ENCODE assay signal across 16 cellular contexts in the genomic region with DNA sequence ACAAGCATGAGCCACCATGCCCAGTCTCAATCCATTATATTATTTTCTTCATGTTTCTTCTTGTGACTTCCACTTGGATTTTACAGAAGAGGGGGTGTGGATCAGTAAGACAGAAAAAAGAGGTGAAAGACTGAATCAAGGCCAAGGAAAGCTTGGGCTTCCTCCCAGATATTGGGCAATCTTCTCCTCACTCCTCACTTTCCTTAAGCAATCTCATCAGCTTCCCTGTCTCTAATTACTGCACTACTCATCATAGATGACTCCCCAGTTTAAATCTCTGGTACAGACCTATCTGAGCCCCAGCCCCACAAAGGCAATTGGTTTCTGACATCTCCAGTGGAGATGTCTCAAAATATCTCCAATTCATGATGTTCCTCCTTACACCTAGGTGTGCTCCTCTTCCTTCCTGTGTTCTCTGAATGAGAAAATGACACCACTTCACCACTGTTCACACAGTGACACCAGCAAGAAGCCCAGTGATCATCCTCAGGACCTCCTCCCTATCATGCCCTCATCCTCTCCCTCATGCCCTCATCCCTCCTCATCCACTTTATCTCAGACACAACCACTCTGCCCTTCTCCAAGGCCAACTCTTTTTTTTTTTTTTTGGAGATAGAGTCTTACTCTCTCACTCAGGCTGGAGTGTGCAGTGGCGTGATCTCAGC. TPM values are rescaled to one million over a fixed set of nuclear protein-coding genes. Genes with fewer than 3 reads are reported as not detected.
A peak's percentile ranks its signal among the peaks of the same experiment; 100 is the strongest.
DNase-seq lines count a peak whose midpoint lies in the region; ATAC-seq and TF ChIP-seq lines count a peak whose summit lies in the region.
"Had no signal": no experiment of that assay in that cellular context is flagged by ENCODE, and none has a peak within 500 bp of the region (broad histone marks: within the 10 kb centered on the region; RNA-seq: fewer than 3 reads in every experiment).

No MANE protein-coding gene starts in this region.

- peak; percentile 7 for DNase-seq in M059J (ENCODE audit: low read depth)
- peak; percentile 85 for DNase-seq in fibroblast of gingiva (ENCODE audit: low read depth)
- no peak for DNase-seq in sciatic nerve (ENCODE audit: low spot score)
- no peak for DNase-seq in activated naive CD4-positive, alpha-beta T cell (lab: John Stamatoyannopoulos, UW)
- DNase-seq in NK-92 treated with Interleukin-12 subunit alpha and Interleukin-12 subunit beta, amount 100 ng/mL, for 24 hours (lab: John Stamatoyannopoulos, UW) = no peak
- DNase-seq: activated T-cell treated with anti-CD3 and anti-CD28 coated beads for 4 hours, DMS79, head of caudate nucleus, NCI-H2029, NCI-H524, OCI-M1, T-helper 9 cell had no signal

- peak overlapping the region; percentile 86 for H3K27ac ChIP-seq in C4-2B
- H3K27ac ChIP-seq: SJSA1 had no signal

- intact Hi-C loops in sciatic nerve (cut with DNase I) = no loop called here

- TF ChIP-seq CTCF in C4-2B (conservative IDR thresholded peaks at IDR 0.05) = no peak

- ATAC-seq in sciatic nerve = peak; percentile 86
- no peak for ATAC-seq in HG02798 (IDR thresholded peaks at IDR 0.05; ENCODE audit: poor library complexity, unreplicated experiment)
- ATAC-seq: activated naive CD4-positive, alpha-beta T cell treated with anti-CD3 and anti-CD28 coated beads, Interleukin-2, amount 50 U/mL, for 72 hours had no signal

RNA-seq across cellular contexts. Expression of a gene that starts 44.8 kb away (rescaled TPM):
- total RNA-seq in M059J (2014; rRNA removed; shearing (Covaris generic)) = 81.3 and 98.6 TPM in 2 replicates
- total RNA-seq in sciatic nerve = 9.5 TPM

RNA-seq across cellular contexts. Expression of a gene that starts 49.5 kb away (rescaled TPM):
- 15.0 and 23.3 TPM in 2 replicates for total RNA-seq in M059J (2014; rRNA removed; shearing (Covaris generic))
- 78.9 TPM for total RNA-seq in sciatic nerve

Comparison
In these comparisons a context has a peak if more than half of its experiments do, and no peak if none do; other contexts are left out.
1. DNase-seq: peak in M059J (single experiment) and fibroblast of gingiva (single experiment); none in sciatic nerve (single experiment), activated naive CD4-positive, alpha-beta T cell (0 of 4) and NK-92 treated with Interleukin-12 subunit alpha and Interleukin-12 subunit beta, amount 100 ng/mL, for 24 hours (single experiment).